10 cellular contexts compared by ENCODE assay signal in the genomic region with DNA sequence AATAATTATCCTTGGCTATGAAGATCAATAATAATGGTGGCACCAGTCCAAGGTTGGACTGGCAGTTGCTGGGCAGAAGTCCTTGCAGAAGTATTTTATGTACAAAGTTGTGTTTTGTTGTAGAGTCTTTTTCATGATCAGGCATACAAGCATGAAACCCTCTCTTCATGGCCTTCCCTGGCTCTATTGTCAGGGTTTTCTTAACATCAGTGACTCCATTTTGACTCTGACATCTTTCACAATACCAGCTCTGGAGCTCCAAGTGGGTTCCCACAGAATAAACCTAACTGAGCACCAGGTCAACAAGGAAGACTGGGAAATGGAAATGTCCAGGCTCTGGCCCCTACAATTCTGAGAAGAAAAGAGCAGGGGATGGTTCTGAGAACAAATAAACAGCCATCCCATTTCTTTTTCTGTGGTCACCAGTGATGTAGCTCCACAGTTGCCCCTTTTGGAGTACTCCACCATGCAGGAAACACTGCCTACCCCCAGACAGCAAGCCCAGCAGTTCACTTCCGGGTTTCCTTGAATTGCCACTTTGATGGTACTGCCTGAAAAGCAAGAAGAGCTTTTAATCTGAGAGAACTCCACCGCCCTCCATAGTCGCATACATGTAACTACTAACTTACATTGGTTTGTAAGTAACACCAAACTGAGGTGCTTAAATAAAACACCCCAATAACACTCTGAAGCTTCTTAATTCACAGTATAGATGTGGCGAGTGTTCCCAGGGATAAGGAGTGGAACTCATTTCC. TPM values are rescaled to one million over a fixed set of nuclear protein-coding genes. Genes with fewer than 3 reads are reported as not detected.
A peak's percentile ranks its signal among the peaks of the same experiment; 100 is the strongest.
DNase-seq lines count a peak whose midpoint lies in the region; ATAC-seq and TF ChIP-seq lines count a peak whose summit lies in the region.
"Had no signal": no experiment of that assay in that cellular context is flagged by ENCODE, and none has a peak within 500 bp of the region (broad histone marks: within the 10 kb centered on the region; RNA-seq: fewer than 3 reads in every experiment).

No MANE protein-coding gene starts in this region.

- H3K36me3 Mint-ChIP-seq in mesothelial cell of epicardium, result no peaks in the 10 kb centered on the region

- H3K27ac Mint-ChIP-seq in mesothelial cell of epicardium, result peak overlapping the region; percentile 95

- ATAC-seq in HG03175 (IDR thresholded peaks at IDR 0.05; ENCODE audit: unreplicated experiment), result no peak
- no peak for ATAC-seq in GM19397 (IDR thresholded peaks at IDR 0.05; ENCODE audit: unreplicated experiment)

- H3K27ac ChIP-seq in OCI-LY1 (ENCODE audit: low read depth, low read length, poor library complexity, severe bottlenecking), result no peak overlapping the region
- H3K27ac ChIP-seq: vagina had no signal

- H3K79me2 ChIP-seq in OCI-LY1 (ENCODE audit: insufficient read depth, low read length), result no peaks in the 10 kb centered on the region

- no peaks in the 10 kb centered on the region; the same call in 1 of the 2 replicates for H3F3A ChIP-seq in OCI-LY1 (ENCODE audit: insufficient read depth, low read length)

- no peak overlapping the region for H2AFZ ChIP-seq in OCI-LY1 (ENCODE audit: low read length)

- no peak overlapping the region for H3K4me3 Mint-ChIP-seq in mesothelial cell of epicardium

- H3K4me3 ChIP-seq in GM12865 (ENCODE audit: low read depth, low read length), result no peak overlapping the region
- no peak overlapping the region for H3K4me3 ChIP-seq in OCI-LY1 (ENCODE audit: low read depth, low read length, poor library complexity, severe bottlenecking)
- H3K4me3 ChIP-seq: vagina had no signal

- DNase-seq in GM12865 (ENCODE audit: low read depth) (peak; percentile 34), mesothelial cell of epicardium (ENCODE audit: low spot score in 2 of 2, unreplicated experiment in 2 of 2) (no peak), AG08396 (ENCODE audit: low spot score) (no peak)
- peak; percentile 25 for DNase-seq in activated naive CD4-positive, alpha-beta T cell treated with anti-CD3 and anti-CD28 coated beads, Interleukin-2, amount 50 U/mL, for 16 hours
- no peak for DNase-seq in activated CD8-positive, alpha-beta memory T cell treated with anti-CD3 and anti-CD28 coated beads, Interleukin-2, amount 50 U/mL, for 4 hours
- DNase-seq: NCI-H1105 had no signal

- no peaks in the 10 kb centered on the region for H4K20me1 ChIP-seq in OCI-LY1 (ENCODE audit: insufficient read depth, low read length)

- no peaks in the 10 kb centered on the region for H3K9me3 ChIP-seq in OCI-LY1 (ENCODE audit: low read length)
- H3K9me3 ChIP-seq: vagina had no signal

- H3K36me3 ChIP-seq in OCI-LY1 (ENCODE audit: insufficient read depth, low read length), result no peaks in the 10 kb centered on the region
- H3K36me3 ChIP-seq: vagina had no signal

- no peaks in the 10 kb centered on the region for H3K4me1 ChIP-seq in OCI-LY1 (ENCODE audit: insufficient read depth, low read length, severe bottlenecking)
- H3K4me1 ChIP-seq: vagina had no signal

- H3K9ac ChIP-seq in OCI-LY1 (ENCODE audit: low read length), result no peak overlapping the region

- no peak overlapping the region for H3K4me2 ChIP-seq in OCI-LY1 (ENCODE audit: low read length)

- TF ChIP-seq CTCF in GM12865 (IDR thresholded peaks at IDR 0.05; ENCODE audit: insufficient read depth, low read depth, low read length, missing control alignments) (no peak), OCI-LY1 (IDR thresholded peaks at IDR 0.05; ENCODE audit: low read length) (peak; percentile 30), mesothelial cell of epicardium (IDR thresholded peaks at IDR 0.05; ENCODE audit: unreplicated experiment) (no peak)

- H3K27me3 Mint-ChIP-seq in mesothelial cell of epicardium (ENCODE audit: low read depth), result no peaks in the 10 kb centered on the region

- H3K9me3 Mint-ChIP-seq in mesothelial cell of epicardium, result no peaks in the 10 kb centered on the region

- peaks cover 4% of the 10 kb centered on the region; the same call in 1 of the 2 replicates for H3K27me3 ChIP-seq in OCI-LY1 (ENCODE audit: insufficient read depth, low read length)
- H3K27me3 ChIP-seq: vagina had no signal

- peaks cover 39% of the 10 kb centered on the region for H3K4me1 Mint-ChIP-seq in mesothelial cell of epicardium

- H3K9me2 ChIP-seq in OCI-LY1 (ENCODE audit: low read depth, low read length), result no peaks in the 10 kb centered on the region

RNA-seq across cellular contexts. Expression of gene HPSE, which starts 53.5 kb away (rescaled TPM):
- 0.80 to 1.0 TPM (median 0.97 TPM) in 3 replicates for total RNA-seq in mesothelial cell of epicardium

Comparison
In these comparisons a context has a peak if more than half of its experiments do, and no peak if none do; other contexts are left out.
1. DNase-seq: peak in GM12865 (single experiment) and activated naive CD4-positive, alpha-beta T cell treated with anti-CD3 and anti-CD28 coated beads, Interleukin-2, amount 50 U/mL, for 16 hours (single experiment); none in mesothelial cell of epicardium (0 of 2), activated CD8-positive, alpha-beta memory T cell treated with anti-CD3 and anti-CD28 coated beads, Interleukin-2, amount 50 U/mL, for 4 hours (single experiment) and AG08396 (single experiment).